10 cellular contexts compared by ENCODE assay signal in the genomic region with DNA sequence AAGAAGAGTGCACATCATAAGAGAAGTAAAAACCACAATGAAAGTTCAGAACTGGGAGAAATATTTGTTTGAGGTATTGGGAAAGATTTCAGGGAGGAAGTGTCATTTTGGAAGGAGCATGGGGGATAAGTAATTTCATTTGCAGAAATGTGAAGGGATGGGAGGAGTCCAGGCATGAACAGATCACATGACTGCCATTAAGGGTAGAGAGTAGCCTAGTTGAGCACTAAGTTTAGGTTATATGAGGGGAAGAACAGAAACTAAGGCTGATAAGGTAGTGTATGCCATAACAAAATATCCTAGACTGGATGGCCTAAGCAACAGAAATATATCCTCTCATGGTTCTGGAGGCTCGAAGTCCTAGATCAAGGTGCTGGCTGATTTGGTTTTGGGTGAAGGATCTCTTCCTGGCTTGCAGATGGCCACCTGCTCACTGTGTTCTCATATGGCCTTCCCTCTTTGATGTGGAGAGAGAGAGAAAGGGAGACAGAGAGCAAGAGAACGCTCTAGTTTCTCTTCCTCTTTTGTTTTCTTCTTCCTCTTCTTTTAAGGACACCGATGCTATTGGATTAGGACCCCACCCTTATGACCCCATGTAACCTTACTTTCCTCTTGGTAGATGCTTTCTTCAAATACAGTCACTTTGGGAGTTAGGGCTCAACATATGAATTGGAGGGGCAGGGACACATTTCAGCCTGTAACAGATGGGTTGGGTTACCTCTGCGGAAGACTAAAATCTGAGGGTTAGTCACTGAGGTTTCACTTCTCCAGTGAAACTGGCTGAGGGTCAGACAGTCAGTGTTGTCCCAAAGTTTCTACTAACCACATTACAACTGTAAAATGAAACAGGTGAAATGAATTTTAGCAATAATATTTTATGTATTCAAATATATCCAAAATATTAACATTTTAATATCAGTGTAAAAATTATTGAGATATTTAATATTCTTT.
DNase-seq lines count a peak whose midpoint lies in the region; ATAC-seq and TF ChIP-seq lines count a peak whose summit lies in the region.
"Had no signal": no experiment of that assay in that cellular context is flagged by ENCODE, and none has a peak within 500 bp of the region (broad histone marks: within the 10 kb centered on the region; RNA-seq: fewer than 3 reads in every experiment).

No MANE protein-coding gene starts in this region.

- H3K36me3 Mint-ChIP-seq in activated T-cell treated with anti-CD3 and anti-CD28 coated beads, Interleukin-2, amount 50 U/mL, for 4 hours (ENCODE audit: insufficient read depth) = no peaks in the 10 kb centered on the region
- H3K36me3 Mint-ChIP-seq: activated naive CD8-positive, alpha-beta T cell had no signal

- no peaks in the 10 kb centered on the region for H3K36me3 ChIP-seq in OCI-LY7 (ENCODE audit: insufficient read depth, low read length)

- no peaks in the 10 kb centered on the region for H3K9me2 ChIP-seq in OCI-LY7 (ENCODE audit: insufficient read depth, low read length)

- no peaks in the 10 kb centered on the region for H4K20me1 ChIP-seq in OCI-LY7 (ENCODE audit: insufficient read depth, low read length)

- CTCF ChIA-PET in OCI-LY7 (lab: Charles Lee; ENCODE audit: unreplicated experiment) = no interaction called here

- peak overlapping the region; percentile 84 for H3K4me2 ChIP-seq in OCI-LY7 (ENCODE audit: low read length)

- H3K27ac ChIP-seq in OCI-LY7 (ENCODE audit: low read depth, low read length, poor library complexity, severe bottlenecking) = peak overlapping the region; percentile 97
- H3K27ac ChIP-seq: heart right ventricle had no signal

- POLR2A ChIA-PET in OCI-LY7 (lab: Charles Lee) = interaction anchor here (0.7 kb wide), 1 partner anchor 32 kb away, joined by 3 read pairs; no protein-coding TSS in a partner anchor

- peak overlapping the region in 1 of 2 donors; percentile 69 for H3K27ac Mint-ChIP-seq in stimulated activated naive CD8-positive, alpha-beta T cell treated with anti-CD3 and anti-CD28 coated beads, Interleukin-15, amount 100 ng/mL, for 72 hours
- H3K27ac Mint-ChIP-seq: activated naive CD8-positive, alpha-beta T cell had no signal

- H3K4me3 Mint-ChIP-seq in stimulated activated naive CD8-positive, alpha-beta T cell treated with anti-CD3 and anti-CD28 coated beads, Interleukin-15, amount 100 ng/mL, for 72 hours = no peak overlapping the region
- H3K4me3 Mint-ChIP-seq in activated T-cell treated with anti-CD3 and anti-CD28 coated beads, Interleukin-2, amount 50 U/mL, for 4 hours = no peak overlapping the region
- H3K4me3 Mint-ChIP-seq: activated naive CD8-positive, alpha-beta T cell had no signal

- H3K4me1 ChIP-seq in OCI-LY7 (ENCODE audit: insufficient read depth, low read length, poor library complexity, severe bottlenecking) = peaks cover 88% of the 10 kb centered on the region

- BruUV-seq in OCI-LY7 (replicated peaks; lab: Mats Ljungman, UMichigan) = no TSS peak

- no peaks in the 10 kb centered on the region for H3K9me3 Mint-ChIP-seq in stimulated activated naive CD8-positive, alpha-beta T cell treated with anti-CD3 and anti-CD28 coated beads, Interleukin-15, amount 100 ng/mL, for 72 hours
- H3K9me3 Mint-ChIP-seq in activated T-cell treated with anti-CD3 and anti-CD28 coated beads, Interleukin-2, amount 50 U/mL, for 4 hours = no peaks in the 10 kb centered on the region

- peaks cover 9% of the 10 kb centered on the region for H3K27me3 Mint-ChIP-seq in stimulated activated naive CD8-positive, alpha-beta T cell treated with anti-CD3 and anti-CD28 coated beads, Interleukin-15, amount 100 ng/mL, for 72 hours
- H3K27me3 Mint-ChIP-seq in activated T-cell treated with anti-CD3 and anti-CD28 coated beads, Interleukin-2, amount 50 U/mL, for 4 hours (ENCODE audit: low read depth) = peaks cover 8% of the 10 kb centered on the region

- intact Hi-C loops in OCI-LY7 (cut with micrococcal nuclease; ENCODE audit: unreplicated experiment) = loop anchor here (2.0 to 10.0 kb wide), 4 partner anchors 208 to 714 kb away; partner anchors contain the start of genes ELOVL6 and SEC24B

- no peak for DNase-seq in stimulated activated naive CD8-positive, alpha-beta T cell treated with anti-CD3 and anti-CD28 coated beads, Interleukin-15, Interleukin-2, amounts not matched to agents 100 U/mL and 50 U/mL, for 24 hours
- no peak for DNase-seq in stimulated activated naive CD8-positive, alpha-beta T cell treated with anti-CD3 and anti-CD28 coated beads, Interleukin-15, amount 100 ng/mL, for 72 hours
- peak; percentile 95 for DNase-seq in OCI-LY7 (ENCODE audit: low spot score)
- no peak for DNase-seq in NCI-H146 treated with DMSO at 0.1 percent for 48 hours (lab: John Stamatoyannopoulos, UW; ENCODE audit: unreplicated experiment)
- DNase-seq in activated T-cell treated with anti-CD3 and anti-CD28 coated beads, Interleukin-2, amount 50 U/mL, for 4 hours = no peak
- DNase-seq in mucosa of gallbladder (ENCODE audit: low spot score) = no peak
- no peak for DNase-seq in NCI-H2029 treated with DMSO at 0.1 percent for 48 hours (lab: John Stamatoyannopoulos, UW)
- DNase-seq: heart right ventricle had no signal

- TF ChIP-seq CTCF in OCI-LY7 (conservative IDR thresholded peaks at IDR 0.05; ENCODE audit: low read length) = no peak

- peak; percentile 3 for ATAC-seq in stimulated activated naive CD8-positive, alpha-beta T cell treated with anti-CD3 and anti-CD28 coated beads, Interleukin-15, Interleukin-2, amounts not matched to agents 100 U/mL and 50 U/mL, for 24 hours
- no peak for ATAC-seq in stimulated activated naive CD8-positive, alpha-beta T cell treated with anti-CD3 and anti-CD28 coated beads, Interleukin-15, amount 100 ng/mL, for 72 hours
- peak; percentile 89 for ATAC-seq in HG03025 (IDR thresholded peaks at IDR 0.05; ENCODE audit: low FRiP score, unreplicated experiment)
- no peak for ATAC-seq in activated T-cell treated with anti-CD3 and anti-CD28 coated beads, Interleukin-2, amount 50 U/mL, for 4 hours

- no peaks in the 10 kb centered on the region for H3K9me3 ChIP-seq in OCI-LY7 (ENCODE audit: low read length)
- H3K9me3 ChIP-seq: heart right ventricle had no signal

- peaks cover 10% of the 10 kb centered on the region for H3K4me1 Mint-ChIP-seq in stimulated activated naive CD8-positive, alpha-beta T cell treated with anti-CD3 and anti-CD28 coated beads, Interleukin-15, amount 100 ng/mL, for 72 hours
- H3K4me1 Mint-ChIP-seq in activated T-cell treated with anti-CD3 and anti-CD28 coated beads, Interleukin-2, amount 50 U/mL, for 4 hours (ENCODE audit: low read depth) = peaks cover 12% of the 10 kb centered on the region

- H2AFZ ChIP-seq in OCI-LY7 (ENCODE audit: low read length) = peak overlapping the region; percentile 71; the same call in 1 of the 2 replicates

- H3K79me2 ChIP-seq in OCI-LY7 (ENCODE audit: insufficient read depth, low read depth, low read length) = no peaks in the 10 kb centered on the region

- H3K4me3 ChIP-seq in OCI-LY7 (ENCODE audit: low read depth, low read length, poor library complexity, severe bottlenecking) = peak overlapping the region; percentile 17
- H3K4me3 ChIP-seq: heart right ventricle had no signal

Comparison
In these comparisons a context has a peak if more than half of its experiments do, and no peak if none do; other contexts are left out.
1. ATAC-seq: peak in stimulated activated naive CD8-positive, alpha-beta T cell treated with anti-CD3 and anti-CD28 coated beads, Interleukin-15, Interleukin-2, amounts not matched to agents 100 U/mL and 50 U/mL, for 24 hours (single experiment) and HG03025 (single experiment); none in stimulated activated naive CD8-positive, alpha-beta T cell treated with anti-CD3 and anti-CD28 coated beads, Interleukin-15, amount 100 ng/mL, for 72 hours (single experiment) and activated T-cell treated with anti-CD3 and anti-CD28 coated beads, Interleukin-2, amount 50 U/mL, for 4 hours (0 of 2).